Comparison of ENCODE assay signal across 14 cellular contexts in genomic region chr1:99650773-99651437, GRCh38. TPM values are rescaled to one million over a fixed set of nuclear protein-coding genes. Genes with fewer than 3 reads are reported as not detected.
DNase-seq lines count a peak whose midpoint lies in the region; ATAC-seq and TF ChIP-seq lines count a peak whose summit lies in the region.
"Had no signal": no experiment of that assay in that cellular context is flagged by ENCODE, and none has a peak within 500 bp of the region (broad histone marks: within the 10 kb centered on the region; RNA-seq: fewer than 3 reads in every experiment).

No MANE protein-coding gene starts in this region.

- H3K9me3 ChIP-seq in heart left ventricle (no peaks in the 10 kb centered on the region), duodenal mucosa (ENCODE audit: control insufficient read depth in 1 of 2, low read length in 2 of 2) (no peaks in the 10 kb centered on the region), uterus (no peaks in the 10 kb centered on the region)
- H3K9me3 ChIP-seq: A549, colonic mucosa had no signal

- no peak overlapping the region for H3K9ac ChIP-seq in duodenal mucosa (ENCODE audit: low read depth in 1 of 2, low read length in 2 of 2)

- H3K4me3 ChIP-seq in heart left ventricle (peak overlapping the region in 10 of 12 donors; percentile 5 to 77 (median 64)), duodenal mucosa (ENCODE audit: low read depth in 1 of 2, low read length in 2 of 2) (no peak overlapping the region), uterus (no peak overlapping the region)
- H3K4me3 ChIP-seq: A549, colonic mucosa had no signal

- 18 to 33% (median 22%) methylated on average over 3 of the region's 3 CpGs for WGBS in heart left ventricle, 4 donors

- no peaks in the 10 kb centered on the region for H3K27me3 ChIP-seq in heart left ventricle
- H3K27me3 ChIP-seq in duodenal mucosa (ENCODE audit: control insufficient read depth in 1 of 2, insufficient read depth in 2 of 2, low read length in 2 of 2) = peaks cover 0 to under 1% of the 10 kb centered on the region in 2 donors
- H3K27me3 ChIP-seq in uterus = no peaks in the 10 kb centered on the region
- H3K27me3 ChIP-seq: colonic mucosa had no signal

- intact Hi-C loops in heart left ventricle (cut with DNase I) = loop anchor here in 1 of 10 donors (2.0 kb wide), 1 partner anchor 78 kb away; no protein-coding TSS in a partner anchor
- intact Hi-C loops in left ventricle myocardium superior (cut with micrococcal nuclease) = no loop called here
- intact Hi-C loops in uterus (cut with DNase I; ENCODE audit: low total_unique reads) = no loop called here

- no peak for TF ChIP-seq POLR2A in heart left ventricle (IDR thresholded peaks at IDR 0.05)
- TF ChIP-seq POLR2A in uterus (IDR thresholded peaks at IDR 0.05) = no peak

- H3K4me1 ChIP-seq in heart left ventricle (peaks cover 0 to 73% (median 48%) of the 10 kb centered on the region in 12 donors), duodenal mucosa (ENCODE audit: control insufficient read depth in 1 of 2, insufficient read depth in 2 of 2, low read length in 2 of 2) (no peaks in the 10 kb centered on the region), uterus (no peaks in the 10 kb centered on the region)
- H3K4me1 ChIP-seq: colonic mucosa had no signal

- ATAC-seq in heart left ventricle (no peak), left ventricle myocardium superior (no peak)
- ATAC-seq: A549; activated naive CD4-positive, alpha-beta T cell treated with anti-CD3 and anti-CD28 coated beads, Interleukin-2, amount 50 U/mL, for 72 hours; natural killer cell had no signal

- no peak for DNase-seq in heart left ventricle
- DNase-seq in left ventricle myocardium superior = no peak
- peak; percentile 47 to 72 for DNase-seq in lung microvascular endothelial cell (ENCODE audit: low read depth in 2 of 2)
- no peak for DNase-seq in uterus
- no peak for DNase-seq in NCI-H2107 treated with DMSO at 0.1 percent for 48 hours (lab: John Stamatoyannopoulos, UW; ENCODE audit: unreplicated experiment)
- no peak for DNase-seq in CD1c-positive myeloid dendritic cell (ENCODE audit: extremely low spot score)
- DNase-seq in inferior parietal cortex (ENCODE audit: extremely low spot score) = no peak
- DNase-seq: activated B cell treated with CpG ODN at 0.5 μM for 24 hours, colonic mucosa, natural killer cell, NCI-H2107 had no signal

- H3K27ac ChIP-seq in heart left ventricle (peak overlapping the region; percentile 78 to 98 (median 91)), duodenal mucosa (ENCODE audit: low read depth, low read length) (peak overlapping the region; percentile 26), uterus (peak overlapping the region; percentile 78 to 90)
- H3K27ac ChIP-seq: A549, colonic mucosa had no signal

- TF ChIP-seq CTCF in heart left ventricle (IDR thresholded peaks at IDR 0.05) = no peak
- no peak for TF ChIP-seq CTCF in uterus (IDR thresholded peaks at IDR 0.05)

- H3K36me3 ChIP-seq in heart left ventricle = no peaks in the 10 kb centered on the region
- H3K36me3 ChIP-seq in duodenal mucosa (ENCODE audit: control insufficient read depth in 1 of 2, insufficient read depth in 2 of 2, low read length in 2 of 2) = no peaks in the 10 kb centered on the region
- no peaks in the 10 kb centered on the region for H3K36me3 ChIP-seq in uterus
- H3K36me3 ChIP-seq: colonic mucosa had no signal

RNA-seq across cellular contexts. Expression of gene PALMD, which starts 5.0 kb away (rescaled TPM):
- total RNA-seq in heart left ventricle = 100 to 1,000 TPM in 7 of 9 donors, 10 to 100 TPM in 2; 74.0 to 236 (median 120) TPM
- 100 to 1,000 TPM in 1 of 2 donors, 10 to 100 TPM in 1; 95.2 to 134 TPM for polyA plus RNA-seq in heart left ventricle
- total RNA-seq in left ventricle myocardium superior = 115 TPM
- total RNA-seq in lung microvascular endothelial cell = 22.2 and 30.3 TPM in 2 replicates
- 10 to 100 TPM; 17.8 to 64.3 (median 40.6) TPM for total RNA-seq in uterus
- total RNA-seq: activated B cell treated with CpG ODN at 0.5 μM for 24 hours; activated naive CD4-positive, alpha-beta T cell treated with anti-CD3 and anti-CD28 coated beads, Interleukin-2, amount 50 U/mL, for 72 hours; natural killer cell had no signal

Comparison
In these comparisons a context has a peak if more than half of its experiments do, and no peak if none do; other contexts are left out.
1. DNase-seq: peak in lung microvascular endothelial cell (2 of 2); none in heart left ventricle (0 of 5), left ventricle myocardium superior (single experiment), uterus (0 of 2), NCI-H2107 treated with DMSO at 0.1 percent for 48 hours (single experiment), CD1c-positive myeloid dendritic cell (single experiment) and inferior parietal cortex (single experiment).
2. H3K27ac ChIP-seq: peak in every context shown above with its lines; median percentile 91 in heart left ventricle; 84 in uterus; 26 in duodenal mucosa.
3. H3K4me3 ChIP-seq: peak in heart left ventricle (10 of 12); none in duodenal mucosa (0 of 2) and uterus (0 of 2).